In genomic region chr15:40565333-40566238, GRCh38 we compare ENCODE assay signal across 8 cellular contexts. TPM values are rescaled to one million over a fixed set of nuclear protein-coding genes. Genes with fewer than 3 reads are reported as not detected.
DNase-seq lines count a peak whose midpoint lies in the region; ATAC-seq, FAIRE-seq and TF ChIP-seq lines count a peak whose summit lies in the region.

No MANE protein-coding gene starts in this region.

- H3K9ac ChIP-seq in kidney (ENCODE audit: low read length in 2 of 2) = peak overlapping the region; percentile 21 to 61

- H3K27ac ChIP-seq in kidney (ENCODE audit: low read depth in 2 of 2, low read length in 2 of 2) = no peak overlapping the region
- peak overlapping the region; percentile 62 to 92 for H3K27ac ChIP-seq in thoracic aorta

- H3K4me3 ChIP-seq in kidney (ENCODE audit: low read length in 2 of 2) (peak overlapping the region; percentile 85 to 86), thoracic aorta (peak overlapping the region; percentile 81)

- peak overlapping the region; percentile 93 for H3K27ac Mint-ChIP-seq in activated CD4-positive, alpha-beta T cell treated with anti-CD3 and anti-CD28 coated beads for 36 hours
- H3K27ac Mint-ChIP-seq in activated naive CD8-positive, alpha-beta T cell = peak overlapping the region; percentile 88

- H3K36me3 Mint-ChIP-seq in activated CD4-positive, alpha-beta T cell treated with anti-CD3 and anti-CD28 coated beads for 36 hours (ENCODE audit: low read depth) = peaks cover 12% of the 10 kb centered on the region
- peaks cover 4% of the 10 kb centered on the region for H3K36me3 Mint-ChIP-seq in activated naive CD8-positive, alpha-beta T cell

- no peaks in the 10 kb centered on the region for H3K27me3 ChIP-seq in thoracic aorta (replicated peaks; ENCODE audit: insufficient read depth)

- H3K4me1 ChIP-seq in kidney (ENCODE audit: control insufficient read depth in 1 of 2, insufficient read depth in 1 of 2, low read depth in 1 of 2, low read length in 2 of 2) = peaks cover 12 to 15% of the 10 kb centered on the region in 2 donors
- peaks cover 9 to 37% of the 10 kb centered on the region in 2 donors for H3K4me1 ChIP-seq in thoracic aorta (ENCODE audit: control insufficient read depth in 1 of 2, low read depth in 2 of 2)

- DNase-seq in activated CD4-positive, alpha-beta T cell treated with anti-CD3 and anti-CD28 coated beads for 36 hours = peak; percentile 22
- DNase-seq in activated CD4-positive, alpha-beta T cell treated with anti-CD3 and anti-CD28 coated beads, Interleukin-2, amount 50 U/mL, for 48 hours = no peak
- no peak for DNase-seq in kidney
- DNase-seq in thoracic aorta (ENCODE audit: low spot score) = no peak
- no peak for DNase-seq in activated CD4-positive, CD25-positive, alpha-beta regulatory T cell treated with anti-CD3 and anti-CD28 coated beads, Interleukin-2, amount 50 U/mL, for 72 hours
- DNase-seq in germinal center (ENCODE audit: low spot score) = no peak
- no peak for DNase-seq in 8988T

- no peak for FAIRE-seq in kidney (lab: Jason Lieb, UNC)

- H3K36me3 ChIP-seq in kidney (ENCODE audit: control insufficient read depth in 1 of 2, insufficient read depth in 2 of 2, low read length in 2 of 2) (no peaks in the 10 kb centered on the region), thoracic aorta (peaks cover 4% of the 10 kb centered on the region)

- POLR2A ChIA-PET in activated CD4-positive, alpha-beta T cell treated with anti-CD3 and anti-CD28 coated beads for 36 hours (lab: Charles Lee) = interaction anchor here (0.6 to 0.9 kb wide), 3 partner anchors 11 to 329 kb away, joined by 3 read pairs; partner anchors contain the start of gene VPS18

- intact Hi-C loops in activated CD4-positive, alpha-beta T cell treated with anti-CD3 and anti-CD28 coated beads for 36 hours (cut with DNase I, micrococcal nuclease) = loop anchor here (1.0 to 10.0 kb wide), 11 partner anchors 28 to 783 kb away; partner anchors contain the start of genes BAHD1 (in 1 of the 2), DNAJC17 (in 1 of the 2), EIF2AK4 (in 1 of the 2) and FSIP1 (in 1 of the 2)
- intact Hi-C loops in kidney (cut with DNase I) = no loop called here

- peak overlapping the region; percentile 96 for H3K4me3 Mint-ChIP-seq in activated CD4-positive, alpha-beta T cell treated with anti-CD3 and anti-CD28 coated beads for 36 hours
- peak overlapping the region; percentile 96 for H3K4me3 Mint-ChIP-seq in activated naive CD8-positive, alpha-beta T cell

- no peak for TF ChIP-seq CTCF in kidney (IDR thresholded peaks at IDR 0.05; ENCODE audit: borderline replicate concordance, extremely low read depth, insufficient read depth)
- TF ChIP-seq CTCF in thoracic aorta (IDR thresholded peaks at IDR 0.05) = no peak

- H3K9me3 Mint-ChIP-seq in activated CD4-positive, alpha-beta T cell treated with anti-CD3 and anti-CD28 coated beads for 36 hours (ENCODE audit: low read depth) = no peaks in the 10 kb centered on the region
- no peaks in the 10 kb centered on the region for H3K9me3 Mint-ChIP-seq in activated naive CD8-positive, alpha-beta T cell (ENCODE audit: low read depth)

- no peak for ATAC-seq in activated CD4-positive, alpha-beta T cell treated with anti-CD3 and anti-CD28 coated beads for 36 hours
- no peak for ATAC-seq in thoracic aorta (ENCODE audit: insufficient number of reproducible peaks, low FRiP score, low read depth)

- no peaks in the 10 kb centered on the region for H3K9me3 ChIP-seq in kidney (ENCODE audit: control insufficient read depth in 1 of 2, low read length in 2 of 2)
- H3K9me3 ChIP-seq in thoracic aorta = no peaks in the 10 kb centered on the region

- CTCF ChIA-PET in activated CD4-positive, alpha-beta T cell treated with anti-CD3 and anti-CD28 coated beads for 36 hours (lab: Charles Lee) = interaction anchor here (0.8 to 3.0 kb wide), 8 partner anchors 8 to 292 kb away, joined by 3 to 13 read pairs (median 4); no protein-coding TSS in a partner anchor

- peaks cover 45% of the 10 kb centered on the region for H3K4me1 Mint-ChIP-seq in activated CD4-positive, alpha-beta T cell treated with anti-CD3 and anti-CD28 coated beads for 36 hours
- H3K4me1 Mint-ChIP-seq in activated naive CD8-positive, alpha-beta T cell (ENCODE audit: low read depth) = peaks cover 49% of the 10 kb centered on the region

- H3K27me3 Mint-ChIP-seq in activated CD4-positive, alpha-beta T cell treated with anti-CD3 and anti-CD28 coated beads for 36 hours = no peaks in the 10 kb centered on the region
- no peaks in the 10 kb centered on the region for H3K27me3 Mint-ChIP-seq in activated naive CD8-positive, alpha-beta T cell

RNA-seq across cellular contexts. Expression of gene CCDC32, which starts 0.7 kb away (rescaled TPM):
- 10 to 100 TPM; 14.2 to 24.5 TPM for total RNA-seq in activated CD4-positive, alpha-beta T cell treated with anti-CD3 and anti-CD28 coated beads for 36 hours
- total RNA-seq in kidney (34.4 TPM), thoracic aorta (10 to 100 TPM; 15.8 to 53.1 TPM)
- 35.9 TPM for polyA plus RNA-seq in kidney (ENCODE audit: insufficient read depth, low read depth, low replicate concordance)

RNA-seq across cellular contexts. Expression of gene RPUSD2, which starts 3.5 kb away (rescaled TPM):
- 10 to 100 TPM; 11.0 to 14.0 TPM for total RNA-seq in activated CD4-positive, alpha-beta T cell treated with anti-CD3 and anti-CD28 coated beads for 36 hours
- total RNA-seq in kidney (9.8 TPM), thoracic aorta (1 to 10 TPM; 9.6 to 9.8 TPM)
- 12.7 TPM for polyA plus RNA-seq in kidney (ENCODE audit: insufficient read depth, low read depth, low replicate concordance)

RNA-seq across cellular contexts. Expression of gene KNL1, which starts 28.5 kb away (rescaled TPM):
- total RNA-seq in activated CD4-positive, alpha-beta T cell treated with anti-CD3 and anti-CD28 coated beads for 36 hours = 10 to 100 TPM; 26.2 to 33.5 TPM
- 1.1 TPM for total RNA-seq in kidney
- 2.5 TPM for polyA plus RNA-seq in kidney (ENCODE audit: insufficient read depth, low read depth, low replicate concordance)
- total RNA-seq in thoracic aorta = 10 to 100 TPM in 1 of 2 donors, under 1 TPM in 1; 0.27 to 11.4 TPM

Comparison
In these comparisons a context has a peak if more than half of its experiments do, and no peak if none do; other contexts are left out.
1. H3K27ac ChIP-seq: peak in thoracic aorta (2 of 2); none in kidney (0 of 2).